In genomic region chr19:56119585-56119978, GRCh38 we compare ENCODE assay signal across 8 cellular contexts. TPM values are rescaled to one million over a fixed set of nuclear protein-coding genes. Genes with fewer than 3 reads are reported as not detected.
DNase-seq lines count a peak whose midpoint lies in the region; ATAC-seq, FAIRE-seq and TF ChIP-seq lines count a peak whose summit lies in the region.

No MANE protein-coding gene starts in this region.

- no peaks in the 10 kb centered on the region for H3K9me3 Mint-ChIP-seq in activated T-cell treated with anti-CD3 and anti-CD28 coated beads, Interleukin-2, amount 50 U/mL, for 72 hours
- no peaks in the 10 kb centered on the region for H3K9me3 Mint-ChIP-seq in activated T-helper 17 cell treated with anti-CD3 and anti-CD28 coated beads, Interleukin-2, amount 50 U/mL, for 72 hours

- TF ChIP-seq POLR2A in GM12892 (IDR thresholded peaks at IDR 0.05; ENCODE audit: low read depth, low read length): no peak

- H3K9ac ChIP-seq in iPS-20b (ENCODE audit: low read depth, low read length) (peak overlapping the region; percentile 92), stomach smooth muscle (ENCODE audit: low read length in 2 of 2) (peak overlapping the region; percentile 73 to 82)

- H3K4me3 Mint-ChIP-seq in activated T-cell treated with anti-CD3 and anti-CD28 coated beads, Interleukin-2, amount 50 U/mL, for 72 hours: peak overlapping the region; percentile 89 to 90
- H3K4me3 Mint-ChIP-seq in activated T-helper 17 cell treated with anti-CD3 and anti-CD28 coated beads, Interleukin-2, amount 50 U/mL, for 72 hours: peak overlapping the region; percentile 76

- peak overlapping the region; percentile 89 for H3K27ac Mint-ChIP-seq in activated T-cell treated with anti-CD3 and anti-CD28 coated beads, Interleukin-2, amount 50 U/mL, for 72 hours
- H3K27ac Mint-ChIP-seq in activated T-helper 17 cell treated with anti-CD3 and anti-CD28 coated beads, Interleukin-2, amount 50 U/mL, for 72 hours: peak overlapping the region; percentile 91

- H3K27ac ChIP-seq in iPS-20b (ENCODE audit: low read length): peak overlapping the region; percentile 88
- peak overlapping the region; percentile 70 for H3K27ac ChIP-seq in stomach smooth muscle (ENCODE audit: low read length)

- H3K27me3 ChIP-seq in iPS-20b (ENCODE audit: insufficient read depth, low read length) (no peaks in the 10 kb centered on the region), stomach smooth muscle (ENCODE audit: control insufficient read depth in 1 of 2, insufficient read depth in 2 of 2, low read length in 2 of 2) (no peaks in the 10 kb centered on the region)

- H3K4me3 ChIP-seq in iPS-20b (ENCODE audit: low read length) (peak overlapping the region; percentile 90), stomach smooth muscle (ENCODE audit: low read length in 2 of 2) (peak overlapping the region; percentile 74 to 77)

- H3K36me3 Mint-ChIP-seq in activated T-cell treated with anti-CD3 and anti-CD28 coated beads, Interleukin-2, amount 50 U/mL, for 72 hours (ENCODE audit: insufficient read depth in 2 of 2): peaks cover 0 to 2% of the 10 kb centered on the region in 2 donors
- H3K36me3 Mint-ChIP-seq in activated T-helper 17 cell treated with anti-CD3 and anti-CD28 coated beads, Interleukin-2, amount 50 U/mL, for 72 hours (ENCODE audit: low read depth): peaks cover 19% of the 10 kb centered on the region

- ATAC-seq in activated T-cell treated with anti-CD3 and anti-CD28 coated beads, Interleukin-2, amount 50 U/mL, for 72 hours (replicated peaks in 1 of 2): no peak
- ATAC-seq in activated T-helper 17 cell treated with anti-CD3 and anti-CD28 coated beads, Interleukin-2, amount 50 U/mL, for 72 hours (replicated peaks): no peak
- ATAC-seq in GM21447 (IDR thresholded peaks at IDR 0.05; ENCODE audit: unreplicated experiment): no peak

- H3K36me3 ChIP-seq in iPS-20b (ENCODE audit: insufficient read depth, low read depth, low read length): peaks cover 20% of the 10 kb centered on the region; the same call in 1 of the 2 replicates
- no peaks in the 10 kb centered on the region for H3K36me3 ChIP-seq in stomach smooth muscle (ENCODE audit: control insufficient read depth in 2 of 2, insufficient read depth in 2 of 2, low read length in 2 of 2)

- no peak for DNase-seq in activated T-cell treated with anti-CD3 and anti-CD28 coated beads, Interleukin-2, amount 50 U/mL, for 72 hours
- DNase-seq in activated T-cell treated with anti-CD3 and anti-CD28 coated beads for 4 hours: no peak
- DNase-seq in GM12892 (ENCODE audit: insufficient read length): no peak
- DNase-seq in retina: no peak

- H3K9me3 ChIP-seq in iPS-20b (ENCODE audit: insufficient read depth, low read depth, low read length) (no peaks in the 10 kb centered on the region), stomach smooth muscle (ENCODE audit: control insufficient read depth in 2 of 2, low read length in 2 of 2) (no peaks in the 10 kb centered on the region)

- no peaks in the 10 kb centered on the region for H3K27me3 Mint-ChIP-seq in activated T-cell treated with anti-CD3 and anti-CD28 coated beads, Interleukin-2, amount 50 U/mL, for 72 hours (ENCODE audit: low read depth)
- no peaks in the 10 kb centered on the region for H3K27me3 Mint-ChIP-seq in activated T-helper 17 cell treated with anti-CD3 and anti-CD28 coated beads, Interleukin-2, amount 50 U/mL, for 72 hours

- H3K4me1 ChIP-seq in iPS-20b (ENCODE audit: insufficient read depth, low read length) (peaks cover 3% of the 10 kb centered on the region), stomach smooth muscle (ENCODE audit: control insufficient read depth, insufficient read depth, low read length) (peaks cover 41% of the 10 kb centered on the region)

- H3K4me1 Mint-ChIP-seq in activated T-cell treated with anti-CD3 and anti-CD28 coated beads, Interleukin-2, amount 50 U/mL, for 72 hours (ENCODE audit: low read depth): peaks cover 40% of the 10 kb centered on the region
- H3K4me1 Mint-ChIP-seq in activated T-helper 17 cell treated with anti-CD3 and anti-CD28 coated beads, Interleukin-2, amount 50 U/mL, for 72 hours: peaks cover 5% of the 10 kb centered on the region

- no peak for FAIRE-seq in GM12892 (lab: Jason Lieb, UNC)

RNA-seq across cellular contexts. Expression of gene ZNF787, which starts 1.5 kb away (rescaled TPM):
- 10 to 100 TPM; 38.3 to 45.9 TPM for total RNA-seq in activated T-cell treated with anti-CD3 and anti-CD28 coated beads, Interleukin-2, amount 50 U/mL, for 72 hours
- 10 to 100 TPM; 27.8 to 33.2 TPM for total RNA-seq in activated T-helper 17 cell treated with anti-CD3 and anti-CD28 coated beads, Interleukin-2, amount 50 U/mL, for 72 hours
- polyA plus RNA-seq in GM12892 (2012; ENCODE audit: missing spikeins): 4.0 TPM

RNA-seq across cellular contexts. Expression of gene ZNF444, which starts 21.5 kb away (rescaled TPM):
- 10 to 100 TPM; 37.1 to 42.9 TPM for total RNA-seq in activated T-cell treated with anti-CD3 and anti-CD28 coated beads, Interleukin-2, amount 50 U/mL, for 72 hours
- 10 to 100 TPM; 22.8 to 29.2 TPM for total RNA-seq in activated T-helper 17 cell treated with anti-CD3 and anti-CD28 coated beads, Interleukin-2, amount 50 U/mL, for 72 hours
- polyA plus RNA-seq in GM12892 (2012; ENCODE audit: missing spikeins): 6.4 TPM

RNA-seq across cellular contexts. Expression of gene GALP, which starts 56.2 kb away (rescaled TPM):
- not detected for total RNA-seq in activated T-cell treated with anti-CD3 and anti-CD28 coated beads, Interleukin-2, amount 50 U/mL, for 72 hours
- not detected for total RNA-seq in activated T-helper 17 cell treated with anti-CD3 and anti-CD28 coated beads, Interleukin-2, amount 50 U/mL, for 72 hours
- polyA plus RNA-seq in GM12892 (2012; ENCODE audit: missing spikeins): not detected
